ENCODE assay signal across 16 cellular contexts in genomic region chr7:92722541-92722940, GRCh38.
DNase-seq lines count a peak whose midpoint lies in the region; ATAC-seq, FAIRE-seq and TF ChIP-seq lines count a peak whose summit lies in the region.
"Had no signal": no experiment of that assay in that cellular context is flagged by ENCODE, and none has a peak within 500 bp of the region (broad histone marks: within the 10 kb centered on the region; RNA-seq: fewer than 3 reads in every experiment).

No MANE protein-coding gene starts in this region.

- POLR2A ChIA-PET in HepG2 (lab: Yijun Ruan, JAX) (no interaction called here), WTC11 (lab: Charles Lee) (interaction anchor here (0.5 kb wide), 1 partner anchor 559 kb away, joined by 4 read pairs; no protein-coding TSS in a partner anchor)

- intact Hi-C loops in HepG2 (cut with micrococcal nuclease; ENCODE audit: unreplicated experiment) = no loop called here
- intact Hi-C loops in right lobe of liver (cut with DNase I) = no loop called here
- intact Hi-C loops in vagina (cut with DNase I) = no loop called here

- H3K9me3 ChIP-seq in HepG2 (ENCODE audit: low read length) (no peaks in the 10 kb centered on the region), right lobe of liver (no peaks in the 10 kb centered on the region), gastroesophageal sphincter (no peaks in the 10 kb centered on the region), vagina (no peaks in the 10 kb centered on the region)

- no peaks in the 10 kb centered on the region for H3K9me3 Mint-ChIP-seq in WTC11
- H3K9me3 Mint-ChIP-seq: memory B cell had no signal

- in situ Hi-C loops in HepG2 (cut with HindIII; ENCODE audit: extremely low pct_ligation_motif_present, low pct_unique_long_range_greater_than_20kb) (no loop called here), GM13976 (cut with MboI; ENCODE audit: low sequenced_read_pairs, unreplicated experiment) (no loop called here)

- peaks cover 30% of the 10 kb centered on the region for H3K79me2 ChIP-seq in HepG2 (ENCODE audit: insufficient read depth, low read length)

- no peak for TF ChIP-seq RAD21 in HepG2 (CRISPR knock-in tag; IDR thresholded peaks at IDR 0.05)

- H3K9ac ChIP-seq in HepG2 (ENCODE audit: insufficient read depth, low read depth, low read length) = no peak overlapping the region

- peaks cover 4% of the 10 kb centered on the region; the same call in 1 of the 2 replicates for H3K36me3 Mint-ChIP-seq in WTC11

- peaks cover 30% of the 10 kb centered on the region for H3K4me1 Mint-ChIP-seq in WTC11

- no peak overlapping the region for H2AFZ ChIP-seq in HepG2 (ENCODE audit: low read length)

- TF ChIP-seq CTCF in HepG2 (CRISPR knock-in tag; IDR thresholded peaks at IDR 0.05) (no peak), right lobe of liver (IDR thresholded peaks at IDR 0.05) (no peak), WTC11 (IDR thresholded peaks at IDR 0.05) (no peak), gastroesophageal sphincter (IDR thresholded peaks at IDR 0.05) (no peak), vagina (IDR thresholded peaks at IDR 0.05) (no peak), GM13976 (IDR thresholded peaks at IDR 0.05; ENCODE audit: borderline replicate concordance, control extremely low read depth, extremely low read depth, insufficient read depth, missing control alignments) (no peak)

- 91% methylated on average over 1 of the region's 1 CpG for WGBS in HepG2 (ENCODE audit: low lambda C conversion rate)
- 54% methylated on average over 1 of the region's 1 CpG for WGBS in right lobe of liver (ENCODE audit: insufficient coverage, low coverage, low lambda C conversion rate, missing lambda C conversion rate)
- WGBS in gastroesophageal sphincter (ENCODE audit: low coverage in 1 of 2), 2 donors = 80 to 94% methylated on average over 1 of the region's 1 CpG

- no peak for DNase-seq in HepG2 (ENCODE audit: low spot score)
- DNase-seq in right lobe of liver = no peak
- no peak for DNase-seq in WTC11 (ENCODE audit: low spot score)
- DNase-seq in vagina (ENCODE audit: extremely low spot score in 2 of 2) = no peak
- DNase-seq in activated CD4-positive, alpha-beta T cell treated with anti-CD3 and anti-CD28 coated beads, Interleukin-2, amount 50 U/mL, for 4 hours = no peak
- DNase-seq in GM13976 (ENCODE audit: low spot score) = no peak
- DNase-seq: activated CD8-positive, alpha-beta memory T cell treated with anti-CD3 and anti-CD28 coated beads, Interleukin-2, amount 50 U/mL, for 4 hours; amniotic stem cell; GOT3; NCI-H1105 treated with DMSO at 0.1 percent for 48 hours; stimulated activated CD4-positive, alpha-beta T cell treated with anti-CD3 and anti-CD28 coated beads, Interleukin-12 subunit alpha, Interleukin-12 subunit beta, amount 100 ng/mL, for 4 hours; substantia nigra; WERI-Rb-1 had no signal

- no peak overlapping the region for H3K27ac ChIP-seq in HepG2 (ENCODE audit: extremely low read length, insufficient read depth, low read length)
- no peak overlapping the region for H3K27ac ChIP-seq in right lobe of liver
- peak overlapping the region in 3 of 4 donors; percentile 9 to 51 (median 24) for H3K27ac ChIP-seq in gastroesophageal sphincter
- H3K27ac ChIP-seq in vagina = peak overlapping the region; percentile 4
- H3K27ac ChIP-seq: WERI-Rb-1 had no signal

- H3K4me2 ChIP-seq in HepG2 (ENCODE audit: low read depth, low read length) = no peak overlapping the region

- H3K4me1 ChIP-seq in HepG2 (ENCODE audit: insufficient read depth, low read length) (peaks cover 17% of the 10 kb centered on the region), right lobe of liver (peaks cover 0 to 5% (median 0%) of the 10 kb centered on the region in 4 donors), gastroesophageal sphincter (peaks cover 0 to 34% (median 6%) of the 10 kb centered on the region in 3 donors), vagina (peaks cover 18% of the 10 kb centered on the region)

- ATAC-seq in HepG2 = no peak
- no peak for ATAC-seq in right lobe of liver
- no peak for ATAC-seq in WTC11
- ATAC-seq in gastroesophageal sphincter = no peak
- no peak for ATAC-seq in GM19324 (IDR thresholded peaks at IDR 0.05; ENCODE audit: low FRiP score, unreplicated experiment)

- no peak for TF ChIP-seq POLR2A in HepG2 (IDR thresholded peaks at IDR 0.05; ENCODE audit: insufficient read depth in 1 of 2, low read depth in 2 of 2, low read length in 2 of 2)
- no peak for TF ChIP-seq POLR2A in right lobe of liver (IDR thresholded peaks at IDR 0.05)
- no peak for TF ChIP-seq POLR2A in gastroesophageal sphincter (IDR thresholded peaks at IDR 0.05)
- no peak for TF ChIP-seq POLR2A in vagina (IDR thresholded peaks at IDR 0.05)

- H3K27me3 ChIP-seq in HepG2 (ENCODE audit: control insufficient read depth in 1 of 2, insufficient read depth in 2 of 2, low read length in 2 of 2) (no peaks in the 10 kb centered on the region), right lobe of liver (no peaks in the 10 kb centered on the region), gastroesophageal sphincter (no peaks in the 10 kb centered on the region), vagina (no peaks in the 10 kb centered on the region)

- no peak for TF ChIP-seq EP300 in HepG2 (IDR thresholded peaks at IDR 0.05; ENCODE audit: low read depth in 2 of 2, low read length in 2 of 2)
- no peak for TF ChIP-seq EP300 in HepG2 (CRISPR knock-in tag; IDR thresholded peaks at IDR 0.05; ENCODE audit: borderline replicate concordance)
- no peak for TF ChIP-seq EP300 in gastroesophageal sphincter (IDR thresholded peaks at IDR 0.05)

- no peaks in the 10 kb centered on the region; the same call in 1 of the 2 replicates for H4K20me1 ChIP-seq in HepG2 (ENCODE audit: insufficient read depth, low read length)

- peaks cover 29 to 77% of the 10 kb centered on the region in 2 experiments for H3K36me3 ChIP-seq in HepG2 (replicated peaks in 1 of 2; ENCODE audit: control insufficient read depth in 1 of 2, insufficient read depth in 2 of 2, low read length in 2 of 2)
- peaks cover 0 to 7% (median 0%) of the 10 kb centered on the region in 4 donors for H3K36me3 ChIP-seq in right lobe of liver
- peaks cover 0 to 10% of the 10 kb centered on the region in 2 donors for H3K36me3 ChIP-seq in gastroesophageal sphincter
- H3K36me3 ChIP-seq in vagina = peaks cover 0 to 6% of the 10 kb centered on the region in 2 donors

- no peak for FAIRE-seq in HepG2 (lab: Jason Lieb, UNC)

- no peaks in the 10 kb centered on the region; the same call in 1 of the 2 replicates for H3K27me3 Mint-ChIP-seq in WTC11 (ENCODE audit: low read depth)
- H3K27me3 Mint-ChIP-seq: memory B cell had no signal

- CTCF ChIA-PET in HepG2 (lab: Yijun Ruan, JAX; ENCODE audit: low intra/inter-chr PET ratio, low total read pairs) = no interaction called here
- CTCF ChIA-PET in WTC11 (lab: Charles Lee) = interaction anchor here (1.2 kb wide), 1 partner anchor 110 kb away, joined by 6 read pairs; no protein-coding TSS in a partner anchor

- H3K27ac Mint-ChIP-seq in WTC11 = peak overlapping the region; percentile 24; the same call in 1 of the 2 replicates
- H3K27ac Mint-ChIP-seq: memory B cell had no signal

- H3K4me3 Mint-ChIP-seq in WTC11 = no peak overlapping the region
- H3K4me3 Mint-ChIP-seq: memory B cell had no signal

- no TSS peak for BruUV-seq in HepG2 (replicated peaks; lab: Mats Ljungman, UMichigan)

- H3K4me3 ChIP-seq in HepG2 (replicated peaks in 1 of 3; ENCODE audit: insufficient read depth in 1 of 3, low read depth in 2 of 3, low read length in 3 of 3) = no peak overlapping the region
- H3K4me3 ChIP-seq in right lobe of liver = no peak overlapping the region
- H3K4me3 ChIP-seq in gastroesophageal sphincter = no peak overlapping the region
- no peak overlapping the region for H3K4me3 ChIP-seq in vagina

TF ChIP-seq in HepG2, 621 proteins besides CTCF, POLR2A, EP300 and RAD21:
- TF ChIP-seq MAFK (conservative IDR thresholded peaks at IDR 0.05 in 1 of 2, IDR thresholded peaks at IDR 0.05 in 1 of 2; ENCODE audit: low read length in 2 of 2) (peak; percentile 70 to 75; a peak in 3 of 4 replicates), MAFF (IDR thresholded peaks at IDR 0.05; ENCODE audit: low read depth, low read length) (peak; percentile 74), THAP8 (CRISPR knock-in tag; IDR thresholded peaks at IDR 0.05; ENCODE audit: borderline replicate concordance) (no peak), ONECUT2 (CRISPR knock-in tag; IDR thresholded peaks at IDR 0.05) (no peak), PHF8 (CRISPR knock-in tag; IDR thresholded peaks at IDR 0.05) (no peak)
TF ChIP-seq in HepG2: peak in this region for 2.

TF ChIP-seq in WTC11, 78 proteins besides CTCF, POLR2A, EP300 and RAD21:
- TF ChIP-seq ESRRA (CRISPR knock-in tag; IDR thresholded peaks at IDR 0.05; ENCODE audit: borderline replicate concordance) = no peak
- TF ChIP-seq JUN (CRISPR knock-in tag; IDR thresholded peaks at IDR 0.05) = no peak
- no peak for TF ChIP-seq NR2C2 (CRISPR knock-in tag; IDR thresholded peaks at IDR 0.05)

Comparison
In these comparisons a context has a peak if more than half of its experiments do, and no peak if none do; other contexts are left out.
1. H3K27ac ChIP-seq: peak in gastroesophageal sphincter (3 of 4) and vagina (single experiment); none in HepG2 (single experiment) and right lobe of liver (0 of 3).